Comparison of ENCODE assay signal across 8 cellular contexts in genomic region chr10:6918305-6918704, GRCh38.
DNase-seq lines count a peak whose midpoint lies in the region; ATAC-seq and TF ChIP-seq lines count a peak whose summit lies in the region.

No MANE protein-coding gene starts in this region.

- H2AFZ ChIP-seq in SK-N-SH (ENCODE audit: low read depth): no peak overlapping the region

- intact Hi-C loops in transverse colon (cut with DNase I; ENCODE audit: low total_unique reads) (no loop called here), prostate gland (cut with DNase I) (loop anchor here (5.0 kb wide), 2 partner anchors 169 to 339 kb away; no protein-coding TSS in a partner anchor)

- no peaks in the 10 kb centered on the region for H3F3A ChIP-seq in SK-N-SH (replicated peaks; ENCODE audit: insufficient read depth)

- H3K36me3 ChIP-seq in SK-N-SH (replicated peaks in 1 of 2; ENCODE audit: control insufficient read depth in 1 of 2, insufficient read depth in 2 of 2, low read length in 1 of 2): no peaks in the 10 kb centered on the region
- H3K36me3 ChIP-seq in transverse colon: no peaks in the 10 kb centered on the region
- no peaks in the 10 kb centered on the region for H3K36me3 ChIP-seq in prostate gland

- no peaks in the 10 kb centered on the region for H3K36me3 Mint-ChIP-seq in naive thymus-derived CD8-positive, alpha-beta T cell

- 0 out of 2 replicates have a peak, but pooled peaks cover 3% of the 10 kb centered on the region for H3K9me2 ChIP-seq in SK-N-SH

- H3K79me2 ChIP-seq in SK-N-SH (ENCODE audit: insufficient read depth): no peaks in the 10 kb centered on the region

- H3K4me3 ChIP-seq in SK-N-SH (ENCODE audit: low read depth in 2 of 2, low read length in 1 of 2): no peak overlapping the region
- no peak overlapping the region for H3K4me3 ChIP-seq in astrocyte of the spinal cord (ENCODE audit: low read depth, low read length)
- H3K4me3 ChIP-seq in transverse colon: no peak overlapping the region
- no peak overlapping the region for H3K4me3 ChIP-seq in prostate gland

- no peaks in the 10 kb centered on the region for H4K20me1 ChIP-seq in SK-N-SH (ENCODE audit: insufficient read depth)

- peaks cover 0 to 2% of the 10 kb centered on the region in 2 experiments; a peak in 1 of 4 replicates for H3K4me1 ChIP-seq in SK-N-SH (ENCODE audit: control insufficient read depth in 1 of 2, insufficient read depth in 2 of 2, low read depth in 1 of 2, low read length in 1 of 2)
- H3K4me1 ChIP-seq in transverse colon: peaks cover 0 to 7% (median 2%) of the 10 kb centered on the region in 4 donors
- H3K4me1 ChIP-seq in prostate gland (replicated peaks): no peaks in the 10 kb centered on the region

- 60% methylated on average over 6 of the region's 6 CpGs for WGBS in SK-N-SH (ENCODE audit: low lambda C conversion rate)
- 60 to 61% methylated on average over 5 to 6 of the region's 6 CpGs for WGBS in transverse colon (ENCODE audit: low coverage in 1 of 2), 2 donors
- 89% methylated on average over 6 of the region's 6 CpGs for WGBS in prostate gland

- ATAC-seq in SK-N-SH treated with all-trans-retinoic acid at 6 μM for 48 hours: no peak
- peak; percentile 47 to 49 for ATAC-seq in naive thymus-derived CD8-positive, alpha-beta T cell

- no peak overlapping the region for H3K4me2 ChIP-seq in SK-N-SH

- H3K4me1 Mint-ChIP-seq in naive thymus-derived CD8-positive, alpha-beta T cell: peaks cover 5 to 23% (median 12%) of the 10 kb centered on the region in 4 donors

- H3K9me3 Mint-ChIP-seq in naive thymus-derived CD8-positive, alpha-beta T cell: no peaks in the 10 kb centered on the region

- in situ Hi-C loops in astrocyte of the spinal cord (cut with HindIII; ENCODE audit: low sequenced_read_pairs) (no loop called here), transverse colon (cut with MboI; ENCODE audit: low pct_ligation_motif_present in 1 of 4, low pct_unique_long_range_greater_than_20kb in 1 of 4, low sequenced_read_pairs in 3 of 4) (loop anchor here (10.0 to 25.0 kb wide), 2 partner anchors 494 to 496 kb away; partner anchors contain the start of gene SFMBT2 (in 4 of the 4))

- peak; percentile 24 for DNase-seq in SK-N-SH
- DNase-seq in T-helper 9 cell: peak; percentile 65
- no peak for DNase-seq in astrocyte of the spinal cord (ENCODE audit: low read depth, low spot score)
- peak; percentile 38 to 81 (median 63) for DNase-seq in naive thymus-derived CD8-positive, alpha-beta T cell
- peak; percentile 59 for DNase-seq in transverse colon
- DNase-seq in prostate gland (ENCODE audit: low spot score): no peak
- no peak for DNase-seq in GOT3 (lab: John Stamatoyannopoulos, UW)

- no peak overlapping the region for H3K27ac Mint-ChIP-seq in naive thymus-derived CD8-positive, alpha-beta T cell

- H3K9ac ChIP-seq in SK-N-SH: no peak overlapping the region

- POLR2A ChIA-PET in SK-N-SH (lab: Yijun Ruan, JAX): interaction anchor here (0.6 kb wide), 1 partner anchor 492 kb away, joined by 3 read pairs; no protein-coding TSS in a partner anchor
- POLR2A ChIA-PET in naive thymus-derived CD8-positive, alpha-beta T cell (lab: Charles Lee): interaction anchor here (1.1 kb wide), 1 partner anchor 493 kb away, joined by 4 read pairs; the partner anchor contains the start of gene SFMBT2

- TF ChIP-seq EP300 in SK-N-SH (IDR thresholded peaks at IDR 0.05; ENCODE audit: borderline replicate concordance in 1 of 2, low read depth in 1 of 2, low read length in 1 of 2) (no peak), transverse colon (IDR thresholded peaks at IDR 0.05; ENCODE audit: low read depth) (no peak)

- peaks cover 1 to 17% (median 14%) of the 10 kb centered on the region in 5 donors for H3K27me3 Mint-ChIP-seq in naive thymus-derived CD8-positive, alpha-beta T cell

- H3K27ac ChIP-seq in SK-N-SH (ENCODE audit: low read depth in 2 of 2, low read length in 1 of 2) (no peak overlapping the region), transverse colon (no peak overlapping the region), prostate gland (no peak overlapping the region)

- H3K27me3 ChIP-seq in SK-N-SH (ENCODE audit: insufficient read depth) (no peaks in the 10 kb centered on the region; the same call in 1 of the 2 replicates), transverse colon (no peaks in the 10 kb centered on the region), prostate gland (replicated peaks; ENCODE audit: insufficient read depth) (no peaks in the 10 kb centered on the region)

- CTCF ChIA-PET in SK-N-SH (lab: Yijun Ruan, JAX): interaction anchor here (0.6 to 2.8 kb wide), 14 partner anchors 13 to 769 kb away, joined by 3 to 11 read pairs (median 4); no protein-coding TSS in a partner anchor

- H3K9me3 ChIP-seq in SK-N-SH (no peaks in the 10 kb centered on the region), transverse colon (no peaks in the 10 kb centered on the region), prostate gland (no peaks in the 10 kb centered on the region)

- TF ChIP-seq RAD21 in SK-N-SH (IDR thresholded peaks at IDR 0.05; ENCODE audit: low read length): peak; percentile 38

- peak; percentile 52 for TF ChIP-seq CTCF in SK-N-SH (IDR thresholded peaks at IDR 0.05)
- peak; percentile 53 for TF ChIP-seq CTCF in astrocyte of the spinal cord (IDR thresholded peaks at IDR 0.05; ENCODE audit: low read depth, low read length)
- TF ChIP-seq CTCF in transverse colon (IDR thresholded peaks at IDR 0.05): peak in 4 of 5 experiments; percentile 16 to 36 (median 28)
- TF ChIP-seq CTCF in prostate gland (IDR thresholded peaks at IDR 0.05): peak in 1 of 4 experiments; percentile 38

- no peak for TF ChIP-seq POLR2A in transverse colon (IDR thresholded peaks at IDR 0.05)
- TF ChIP-seq POLR2A in prostate gland (IDR thresholded peaks at IDR 0.05): no peak

- no peak overlapping the region for H3K4me3 Mint-ChIP-seq in naive thymus-derived CD8-positive, alpha-beta T cell

TF ChIP-seq in SK-N-SH, 30 proteins besides CTCF, POLR2A, EP300 and RAD21:
- TF ChIP-seq FOXM1 (IDR thresholded peaks at IDR 0.05; ENCODE audit: low read depth) (no peak), SMC3 (IDR thresholded peaks at IDR 0.05; ENCODE audit: low read depth, low read length) (peak; percentile 5; the same call in 1 of the 2 replicates), TEAD4 (IDR thresholded peaks at IDR 0.05; ENCODE audit: borderline replicate concordance, insufficient read depth) (no peak)

TF ChIP-seq in SK-N-SH treated with all-trans-retinoic acid at 6 μM for 48 hours, 23 proteins besides CTCF, POLR2A, EP300 and RAD21 (continues in another document):
- TF ChIP-seq TCF4 (CRISPR knock-in tag; IDR thresholded peaks at IDR 0.05; ENCODE audit: borderline replicate concordance): no peak
- TF ChIP-seq OSR1 (CRISPR knock-in tag; IDR thresholded peaks at IDR 0.05): no peak
- no peak for TF ChIP-seq ESRRG (CRISPR knock-in tag; IDR thresholded peaks at IDR 0.05)
- no peak for TF ChIP-seq ARNTL (CRISPR knock-in tag; IDR thresholded peaks at IDR 0.05; ENCODE audit: borderline replicate concordance, low read depth)
- no peak for TF ChIP-seq TSHZ2 (CRISPR knock-in tag; IDR thresholded peaks at IDR 0.05)
- no peak for TF ChIP-seq CSDC2 (CRISPR knock-in tag; IDR thresholded peaks at IDR 0.05)
- TF ChIP-seq ZNF565 (CRISPR knock-in tag; conservative IDR thresholded peaks at IDR 0.05; ENCODE audit: low read depth): no peak
- no peak for TF ChIP-seq BACH2 (CRISPR knock-in tag; IDR thresholded peaks at IDR 0.05; ENCODE audit: borderline replicate concordance)
- TF ChIP-seq ISL1 (CRISPR knock-in tag; IDR thresholded peaks at IDR 0.05): no peak
- no peak for TF ChIP-seq CREB5 (CRISPR knock-in tag; IDR thresholded peaks at IDR 0.05; ENCODE audit: low read depth)
- no peak for TF ChIP-seq ZC3H10 (CRISPR knock-in tag; IDR thresholded peaks at IDR 0.05)
- TF ChIP-seq TOX (CRISPR knock-in tag; IDR thresholded peaks at IDR 0.05; ENCODE audit: borderline replicate concordance): no peak
- no peak for TF ChIP-seq ZNF8 (CRISPR knock-in tag; IDR thresholded peaks at IDR 0.05)
- no peak for TF ChIP-seq GLIS3 (CRISPR knock-in tag; IDR thresholded peaks at IDR 0.05)

Comparison
In these comparisons a context has a peak if more than half of its experiments do, and no peak if none do; other contexts are left out.
1. DNase-seq: peak in SK-N-SH (single experiment), T-helper 9 cell (single experiment), naive thymus-derived CD8-positive, alpha-beta T cell (10 of 10) and transverse colon (single experiment); none in astrocyte of the spinal cord (single experiment), prostate gland (single experiment) and GOT3 (single experiment).